In the genomic region with DNA sequence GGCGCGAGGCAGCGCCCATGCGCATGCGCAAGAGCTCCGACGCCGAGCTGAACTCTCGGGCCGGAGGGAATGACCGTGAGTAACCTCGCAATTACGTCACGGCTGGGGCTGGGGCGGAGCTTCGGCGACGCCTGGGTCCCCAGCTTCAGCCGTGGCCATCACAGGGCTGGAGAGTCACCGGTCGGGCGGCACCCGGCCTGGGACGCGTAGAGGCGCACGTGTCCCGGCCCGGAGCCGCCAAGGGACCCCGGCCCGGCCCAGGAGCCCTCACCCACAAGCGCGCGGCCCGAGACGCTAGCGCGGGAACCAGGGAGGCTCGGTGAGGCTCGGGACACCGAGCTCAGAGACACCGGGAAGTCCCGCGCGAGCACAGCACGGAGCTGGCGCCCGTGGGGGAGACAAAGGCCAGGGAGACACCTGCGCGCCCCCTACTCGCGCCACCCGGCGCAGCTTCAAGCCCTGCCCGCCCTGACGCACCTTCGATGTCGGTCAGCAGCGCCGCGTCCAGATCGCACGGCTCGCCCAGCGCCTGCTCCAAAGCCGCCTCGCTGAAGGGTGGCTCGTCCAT, we compare ENCODE assay signal across 8 cellular contexts. TPM values are rescaled to one million over a fixed set of nuclear protein-coding genes. Genes with fewer than 3 reads are reported as not detected.
DNase-seq lines count a peak whose midpoint lies in the region; ATAC-seq, FAIRE-seq and TF ChIP-seq lines count a peak whose summit lies in the region.

No MANE protein-coding gene starts in this region.

- H3K9me3 Mint-ChIP-seq in natural killer cell treated with Interleukin-12 subunit alpha and Interleukin-12 subunit beta and Interleukin-15 and Interleukin-18, amount 100 ng/mL, for 72 hours: no peaks in the 10 kb centered on the region

- H3K27me3 Mint-ChIP-seq in natural killer cell treated with Interleukin-12 subunit alpha and Interleukin-12 subunit beta and Interleukin-15 and Interleukin-18, amount 100 ng/mL, for 72 hours: no peaks in the 10 kb centered on the region

- peaks cover 36 to 41% of the 10 kb centered on the region in 2 donors for H3K4me1 Mint-ChIP-seq in natural killer cell treated with Interleukin-12 subunit alpha and Interleukin-12 subunit beta and Interleukin-15 and Interleukin-18, amount 100 ng/mL, for 72 hours (ENCODE audit: low read depth in 2 of 2)

- peak overlapping the region; percentile 92 for H3K4me3 Mint-ChIP-seq in natural killer cell treated with Interleukin-12 subunit alpha and Interleukin-12 subunit beta and Interleukin-15 and Interleukin-18, amount 100 ng/mL, for 72 hours

- peak; percentile 95 for TF ChIP-seq POLR2A in H54 (IDR thresholded peaks at IDR 0.05; ENCODE audit: low read depth, low read length)

- peak; percentile 89 to 92 for ATAC-seq in natural killer cell treated with Interleukin-12 subunit alpha and Interleukin-12 subunit beta and Interleukin-15 and Interleukin-18, amount 100 ng/mL, for 72 hours

- peak overlapping the region; percentile 79 for H3K4me3 ChIP-seq in fibroblast of pulmonary artery (replicated peaks; ENCODE audit: low read depth, low read length)

- no peak for TF ChIP-seq CTCF in fibroblast of pulmonary artery (IDR thresholded peaks at IDR 0.05; ENCODE audit: low read length, missing control alignments)

- DNase-seq in ELF-1 (ENCODE audit: low read depth, low spot score) (peak; percentile 97), H54 (ENCODE audit: insufficient read length, low spot score) (peak; percentile 97), LoVo (ENCODE audit: low spot score) (peak; percentile 96), RPMI8226 (peak; percentile 100), fibroblast of pulmonary artery (ENCODE audit: low read depth) (peak; percentile 95)
- DNase-seq in activated effector memory CD4-positive, alpha-beta T cell treated with Interleukin-2 at 50 U/mL for 16 hours: peak; percentile 90
- DNase-seq in natural killer cell treated with Interleukin-12 subunit alpha and Interleukin-12 subunit beta and Interleukin-15 and Interleukin-18, amount 100 ng/mL, for 72 hours (ENCODE audit: low spot score): peak; percentile 97
- DNase-seq in stimulated activated naive CD4-positive, alpha-beta T cell (lab: John Stamatoyannopoulos, UW): peak; percentile 91 to 98 (median 96)

- peak; percentile 61 for FAIRE-seq in H54 (lab: Jason Lieb, UNC)

- peak overlapping the region; percentile 72 to 87 for H3K27ac Mint-ChIP-seq in natural killer cell treated with Interleukin-12 subunit alpha and Interleukin-12 subunit beta and Interleukin-15 and Interleukin-18, amount 100 ng/mL, for 72 hours

- H3K36me3 Mint-ChIP-seq in natural killer cell treated with Interleukin-12 subunit alpha and Interleukin-12 subunit beta and Interleukin-15 and Interleukin-18, amount 100 ng/mL, for 72 hours: no peaks in the 10 kb centered on the region

RNA-seq across cellular contexts. Expression of a gene that starts 0.5 kb away (rescaled TPM):
- total RNA-seq in natural killer cell treated with Interleukin-12 subunit alpha and Interleukin-12 subunit beta and Interleukin-15 and Interleukin-18, amount 100 ng/mL, for 72 hours: 10 to 100 TPM; 55.8 to 73.5 TPM

Comparison
In these comparisons a context has a peak if more than half of its experiments do, and no peak if none do; other contexts are left out.
1. Peak in every context shown above with its lines: DNase-seq, ATAC-seq and H3K4me3 ChIP-seq.